In the genomic region with DNA sequence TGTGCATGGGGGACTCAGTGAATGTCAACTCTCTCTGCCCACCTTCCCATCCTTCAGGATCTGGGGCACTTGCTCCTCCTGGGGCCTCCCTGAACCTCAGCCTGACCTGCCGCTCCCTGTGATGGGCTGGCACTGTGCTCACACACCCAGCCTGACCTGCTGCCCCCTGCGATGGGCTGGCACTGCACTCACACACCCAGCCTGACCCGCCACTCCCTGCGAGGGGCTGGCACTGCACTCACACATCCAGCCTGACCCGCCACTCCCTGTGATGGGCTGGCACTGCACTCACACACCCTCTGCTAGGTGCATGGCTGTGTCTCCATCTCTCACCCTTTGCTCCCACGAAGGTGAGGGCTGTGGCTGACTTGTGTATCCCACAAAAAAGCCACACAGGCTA, we compare ENCODE assay signal across 25 cellular contexts.
DNase-seq lines count a peak whose midpoint lies in the region; ATAC-seq, FAIRE-seq and TF ChIP-seq lines count a peak whose summit lies in the region.
"Had no signal": no experiment of that assay in that cellular context is flagged by ENCODE, and none has a peak within 500 bp of the region (broad histone marks: within the 10 kb centered on the region; RNA-seq: fewer than 3 reads in every experiment).

No MANE protein-coding gene starts in this region.

- H2AFZ ChIP-seq in H1 (ENCODE audit: low read length) (no peak overlapping the region), osteoblast (ENCODE audit: low read length) (no peak overlapping the region), PC-3 (ENCODE audit: low read length) (no peak overlapping the region)
- H2AFZ ChIP-seq: GM23248 had no signal

- no peak overlapping the region for H3K4me3 ChIP-seq in H1 (ENCODE audit: extremely low read depth in 1 of 4, insufficient read depth in 2 of 4, low read depth in 3 of 4, low read length in 4 of 4)
- no peak overlapping the region for H3K4me3 ChIP-seq in osteoblast (ENCODE audit: insufficient read depth, low read length)
- no peak overlapping the region for H3K4me3 ChIP-seq in PC-3 (ENCODE audit: low read length)
- H3K4me3 ChIP-seq: GM12878, GM23248 had no signal

- intact Hi-C loops in left colon (cut with DNase I, micrococcal nuclease) (no loop called here), PC-3 (cut with micrococcal nuclease) (no loop called here)

- peaks cover 11 to 13% of the 10 kb centered on the region in 2 experiments; a peak in 3 of 4 replicates for H3K9me3 ChIP-seq in H1 (ENCODE audit: insufficient read depth in 2 of 2, low read depth in 1 of 2, low read length in 1 of 2)
- no peaks in the 10 kb centered on the region for H3K9me3 ChIP-seq in osteoblast (ENCODE audit: low read depth, low read length)
- no peaks in the 10 kb centered on the region for H3K9me3 ChIP-seq in PC-3 (ENCODE audit: low read length)
- H3K9me3 ChIP-seq: BE2C had no signal

- CTCF ChIA-PET in H1 (lab: Charles Lee; ENCODE audit: partially characterized antibody) (no interaction called here), PC-3 (lab: Charles Lee) (no interaction called here)

- H3K23me2 ChIP-seq in H1 (ENCODE audit: low read depth, low read length): no peaks in the 10 kb centered on the region

- no peak overlapping the region for H2BK120ac ChIP-seq in H1 (replicated peaks; ENCODE audit: low read depth, low read length)

- H3K79me1 ChIP-seq in H1 (ENCODE audit: low read depth, low read length): no peaks in the 10 kb centered on the region

- H4K8ac ChIP-seq in H1 (ENCODE audit: extremely low read depth, insufficient read depth, low read length): no peak overlapping the region; the same call in 1 of the 2 replicates

- H4K20me1 ChIP-seq in H1 (replicated peaks in 1 of 2; ENCODE audit: control insufficient read depth in 1 of 2, insufficient read depth in 2 of 2, low read length in 2 of 2) (no peaks in the 10 kb centered on the region), osteoblast (ENCODE audit: insufficient read depth, low read length) (no peaks in the 10 kb centered on the region), PC-3 (ENCODE audit: low read length) (no peaks in the 10 kb centered on the region)

- no peak for DNase-seq in H1 (ENCODE audit: low read depth in 1 of 2, low spot score in 2 of 2)
- peak; percentile 41 to 44 for DNase-seq in left colon
- peak; percentile 1 for DNase-seq in osteoblast (ENCODE audit: insufficient read length, low spot score, missing footprints)
- DNase-seq in PC-3: no peak
- DNase-seq: ACHN; BE2C; C1 segment of cervical spinal cord; CD4-positive, CD25-positive, alpha-beta regulatory T cell; CD8-positive, alpha-beta memory T cell; COR-L47; DMS 273 treated with DMSO at 0.1 percent for 48 hours; DMS53; DND-41; EL; GM23248; HFFc6; IMR-90 had no signal

- no peak for TF ChIP-seq RAD21 in H1 (IDR thresholded peaks at IDR 0.05 in 1 of 2, conservative IDR thresholded peaks at IDR 0.05 in 1 of 2; ENCODE audit: low read depth in 2 of 2, low read length in 2 of 2)

- H2AK5ac ChIP-seq in H1 (ENCODE audit: low read depth, low read length): no peak overlapping the region

- no peak for FAIRE-seq in H1 (lab: Jason Lieb, UNC)
- FAIRE-seq: A204.1, GM12878, GM19239, H54 had no signal

- no peaks in the 10 kb centered on the region for H3K9me2 ChIP-seq in PC-3 (replicated peaks; ENCODE audit: low read length)

- H3K79me2 ChIP-seq in H1 (ENCODE audit: control insufficient read depth in 1 of 2, insufficient read depth in 2 of 2, low read length in 2 of 2) (no peaks in the 10 kb centered on the region), osteoblast (ENCODE audit: insufficient read depth, low read length) (no peaks in the 10 kb centered on the region), PC-3 (ENCODE audit: low read length) (no peaks in the 10 kb centered on the region)

- ATAC-seq in left colon (peak; percentile 92), PC-3 (no peak), GM19397 (IDR thresholded peaks at IDR 0.05; ENCODE audit: unreplicated experiment) (no peak), GM18519 (IDR thresholded peaks at IDR 0.05; ENCODE audit: low FRiP score, unreplicated experiment) (no peak)
- ATAC-seq: GM12878, HCT116 had no signal

- H3K18ac ChIP-seq in H1 (ENCODE audit: extremely low read depth, low read length): no peak overlapping the region; the same call in 1 of the 2 replicates

- no peak overlapping the region for H4K5ac ChIP-seq in H1 (ENCODE audit: insufficient read length, low read depth, low read length)

- no peak for TF ChIP-seq POLR2A in H1 (IDR thresholded peaks at IDR 0.05; ENCODE audit: control extremely low read depth in 1 of 2, low read depth in 2 of 2, low read length in 2 of 2)

- no peak overlapping the region for H4K91ac ChIP-seq in H1 (replicated peaks; ENCODE audit: insufficient read length, low read length)

- H3F3A ChIP-seq in PC-3 (ENCODE audit: low read length, unreplicated experiment): no peaks in the 10 kb centered on the region

- H3K9ac ChIP-seq in H1 (replicated peaks in 1 of 4; ENCODE audit: extremely low read depth in 1 of 4, low read depth in 3 of 4, low read length in 3 of 4) (no peak overlapping the region), PC-3 (ENCODE audit: low read length) (no peak overlapping the region)
- H3K9ac ChIP-seq: GM23248 had no signal

- TF ChIP-seq CTCF in H1 (IDR thresholded peaks at IDR 0.05; ENCODE audit: control extremely low read depth in 1 of 3, insufficient read depth in 1 of 3, low read depth in 1 of 3, low read length in 3 of 3) (no peak), osteoblast (IDR thresholded peaks at IDR 0.05; ENCODE audit: extremely low read depth, low read depth, low read length) (no peak), PC-3 (conservative IDR thresholded peaks at IDR 0.05; ENCODE audit: low read depth, low read length) (no peak)

- H2BK15ac ChIP-seq in H1 (ENCODE audit: low read length): no peak overlapping the region

- H3K36me3 ChIP-seq in H1 (ENCODE audit: control insufficient read depth in 2 of 4, insufficient read depth in 4 of 4, low read length in 3 of 4): no peaks in the 10 kb centered on the region
- no peaks in the 10 kb centered on the region for H3K36me3 ChIP-seq in osteoblast (ENCODE audit: insufficient read depth, low read length)
- H3K36me3 ChIP-seq in PC-3 (ENCODE audit: low read depth, low read length): no peaks in the 10 kb centered on the region
- H3K36me3 ChIP-seq: BE2C had no signal

- H3K4me1 ChIP-seq in H1 (replicated peaks in 1 of 4; ENCODE audit: control insufficient read depth in 3 of 4, insufficient read depth in 4 of 4, low read length in 3 of 4) (peaks cover 0 to 13% (median 8%) of the 10 kb centered on the region in 4 experiments; a peak in 6 of 7 replicates), osteoblast (ENCODE audit: insufficient read depth, low read length) (no peaks in the 10 kb centered on the region), PC-3 (ENCODE audit: insufficient read depth, low read length) (no peaks in the 10 kb centered on the region)

- H3K14ac ChIP-seq in H1 (ENCODE audit: insufficient read length): no peak overlapping the region

- H3K4me2 ChIP-seq in H1 (ENCODE audit: insufficient read depth in 1 of 2, low read depth in 2 of 2, low read length in 2 of 2) (no peak overlapping the region), osteoblast (ENCODE audit: insufficient read depth, low read length) (no peak overlapping the region), PC-3 (ENCODE audit: low read length) (no peak overlapping the region)

- 98% methylated on average over 5 of the region's 6 CpGs; no CpG with 5 or more reads in 1 of the 2 experiments for WGBS in H1 (ENCODE audit: extremely low coverage in 1 of 2, insufficient coverage in 1 of 2, insufficient read length in 1 of 2, insufficient replicate concordance in 2 of 2, low coverage in 1 of 2, low lambda C conversion rate in 2 of 2, missing lambda C conversion rate in 1 of 2), 2 experiments

- H2BK5ac ChIP-seq in H1 (ENCODE audit: low read depth, low read length): no peak overlapping the region

- H2BK12ac ChIP-seq in H1 (ENCODE audit: low read depth, low read length): peak overlapping the region; percentile 80; the same call in 1 of the 2 replicates

- no TSS peak for BruUV-seq in PC-3 (replicated peaks; lab: Mats Ljungman, UMichigan)

- no peak overlapping the region for H2BK20ac ChIP-seq in H1 (ENCODE audit: low read length)

- no peak overlapping the region for H3K27ac ChIP-seq in H1 (ENCODE audit: low read depth, low read length)
- no peak overlapping the region for H3K27ac ChIP-seq in osteoblast (ENCODE audit: low read depth, low read length)
- H3K27ac ChIP-seq in PC-3 (ENCODE audit: low read length): no peak overlapping the region
- H3K27ac ChIP-seq: GM23248, HL-60 had no signal

- H3K4ac ChIP-seq in H1 (replicated peaks; ENCODE audit: insufficient read length, low read depth, low read length): no peak overlapping the region

- TF ChIP-seq EP300 in H1 (IDR thresholded peaks at IDR 0.05; ENCODE audit: borderline replicate concordance in 1 of 2, low read depth in 2 of 2, low read length in 2 of 2): no peak

- H3K56ac ChIP-seq in H1 (replicated peaks; ENCODE audit: insufficient read length, low read depth, low read length): no peak overlapping the region

- H3K23ac ChIP-seq in H1 (ENCODE audit: insufficient read length): no peak overlapping the region

- POLR2A ChIA-PET in H1 (lab: Charles Lee; ENCODE audit: partially characterized antibody): interaction anchor here (1.1 kb wide), 1 partner anchor 14 kb away, joined by 3 read pairs; no protein-coding TSS in a partner anchor
- POLR2A ChIA-PET in PC-3 (lab: Charles Lee; ENCODE audit: unreplicated experiment): no interaction called here

- H3K27me3 ChIP-seq in H1 (replicated peaks in 1 of 4; ENCODE audit: control insufficient read depth in 3 of 4, extremely low read depth in 1 of 4, insufficient read depth in 3 of 4, low read length in 3 of 4) (no peaks in the 10 kb centered on the region), osteoblast (ENCODE audit: insufficient read depth, low read length) (peaks cover 5% of the 10 kb centered on the region), PC-3 (ENCODE audit: low read length) (no peaks in the 10 kb centered on the region)
- H3K27me3 ChIP-seq: BE2C had no signal

TF ChIP-seq in H1, 55 proteins besides CTCF, POLR2A, EP300 and RAD21 (continues in another document):
- TF ChIP-seq, protein P1, sequence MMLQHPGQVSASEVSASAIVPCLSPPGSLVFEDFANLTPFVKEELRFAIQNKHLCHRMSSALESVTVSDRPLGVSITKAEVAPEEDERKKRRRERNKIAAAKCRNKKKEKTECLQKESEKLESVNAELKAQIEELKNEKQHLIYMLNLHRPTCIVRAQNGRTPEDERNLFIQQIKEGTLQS (IDR thresholded peaks at IDR 0.05; ENCODE audit: insufficient read depth, low read depth, low read length): no peak
- no peak for TF ChIP-seq TEAD4 (IDR thresholded peaks at IDR 0.05; ENCODE audit: low read depth, low read length)
- no peak for TF ChIP-seq USF2 (IDR thresholded peaks at IDR 0.05; ENCODE audit: low read length)
- TF ChIP-seq JUN (IDR thresholded peaks at IDR 0.05; ENCODE audit: low read depth, low read length): no peak
- TF ChIP-seq SP4 (IDR thresholded peaks at IDR 0.05; ENCODE audit: low read length): no peak

Comparison
In these comparisons a context has a peak if more than half of its experiments do, and no peak if none do; other contexts are left out.
1. DNase-seq: peak in left colon (2 of 2) and osteoblast (single experiment); none in H1 (0 of 2) and PC-3 (single experiment).